In genomic region chr19:12796146-12797071, GRCh38 we compare ENCODE assay signal across 8 cellular contexts. TPM values are rescaled to one million over a fixed set of nuclear protein-coding genes. Genes with fewer than 3 reads are reported as not detected.
DNase-seq lines count a peak whose midpoint lies in the region; ATAC-seq, FAIRE-seq and TF ChIP-seq lines count a peak whose summit lies in the region.

No MANE protein-coding gene starts in this region.

- H3K27me3 ChIP-seq in GM23338 (ENCODE audit: insufficient read depth) = peaks cover 19% of the 10 kb centered on the region
- H3K27me3 ChIP-seq in HepG2 (ENCODE audit: control insufficient read depth in 1 of 2, insufficient read depth in 2 of 2, low read length in 2 of 2) = no peaks in the 10 kb centered on the region; a peak in 1 of 5 replicates

- H3K9ac ChIP-seq in HepG2 (ENCODE audit: insufficient read depth, low read depth, low read length) = peak overlapping the region; percentile 25

- TF ChIP-seq RAD21 in HepG2 (CRISPR knock-in tag; IDR thresholded peaks at IDR 0.05) = peak; percentile 96

- CTCF ChIA-PET in AG04449 (lab: Yijun Ruan, JAX) (interaction anchor here (0.6 to 18.0 kb wide), 36 partner anchors 8 to 237 kb away, joined by 3 to 1565 read pairs (median 5); partner anchors contain the start of genes BEST2, GET3, HOOK2 and RNASEH2A), HepG2 (lab: Yijun Ruan, JAX; ENCODE audit: low intra/inter-chr PET ratio, low total read pairs) (interaction anchor here (1.2 to 3.7 kb wide), 6 partner anchors 18 to 36 kb away, joined by 5 to 54 read pairs (median 10); partner anchors contain the start of gene HOOK2)
- CTCF ChIA-PET in activated CD4-positive, alpha-beta T cell treated with anti-CD3 and anti-CD28 coated beads for 36 hours (lab: Charles Lee) = interaction anchor here (0.6 to 15.0 kb wide), 29 partner anchors 9 to 376 kb away, joined by 3 to 451 read pairs (median 4); partner anchors contain the start of genes HOOK2, RNASEH2A and TNPO2

- in situ Hi-C loops in HepG2 (cut with HindIII; ENCODE audit: extremely low pct_ligation_motif_present, low pct_unique_long_range_greater_than_20kb) = no loop called here

- no peak overlapping the region for H3K27ac ChIP-seq in GM23338 (ENCODE audit: low read depth)
- H3K27ac ChIP-seq in coronary artery = peak overlapping the region; percentile 18 to 82
- no peak overlapping the region for H3K27ac ChIP-seq in HepG2 (ENCODE audit: extremely low read length, insufficient read depth, low read length)

- intact Hi-C loops in activated CD4-positive, alpha-beta T cell treated with anti-CD3 and anti-CD28 coated beads for 36 hours (cut with DNase I, micrococcal nuclease) = loop anchor here (1.0 to 10.0 kb wide), 5 partner anchors 19 to 1728 kb away; partner anchors contain the start of gene TECR (in 1 of the 2)
- intact Hi-C loops in HepG2 (cut with micrococcal nuclease; ENCODE audit: unreplicated experiment) = loop anchor here (1.0 kb wide), 2 partner anchors 18 to 36 kb away; no protein-coding TSS in a partner anchor

- H3K79me2 ChIP-seq in GM23338 (replicated peaks; ENCODE audit: insufficient read depth) (peaks cover 12% of the 10 kb centered on the region), HepG2 (ENCODE audit: insufficient read depth, low read length) (peaks cover 21% of the 10 kb centered on the region)

- H3K27ac Mint-ChIP-seq in GM23338 = peak overlapping the region; percentile 19; the same call in 1 of the 2 replicates
- peak overlapping the region; percentile 84 for H3K27ac Mint-ChIP-seq in activated CD4-positive, alpha-beta T cell treated with anti-CD3 and anti-CD28 coated beads for 36 hours

- H3K4me2 ChIP-seq in GM23338 (peak overlapping the region; percentile 42), HepG2 (ENCODE audit: low read depth, low read length) (peak overlapping the region; percentile 62)

- ATAC-seq in GM23338 = peak; percentile 30
- peak; percentile 14 for ATAC-seq in activated CD4-positive, alpha-beta T cell treated with anti-CD3 and anti-CD28 coated beads for 36 hours
- ATAC-seq in HepG2 = peak; percentile 28
- no peak for ATAC-seq in GM21723 (IDR thresholded peaks at IDR 0.05; ENCODE audit: unreplicated experiment)

- TF ChIP-seq POLR2A in HepG2 (IDR thresholded peaks at IDR 0.05; ENCODE audit: insufficient read depth in 1 of 2, low read depth in 2 of 2, low read length in 2 of 2) = 0 out of 4 replicates have a peak, but pooled peaks have one; percentile 22 to 48

- peak; percentile 92 for FAIRE-seq in HepG2 (lab: Jason Lieb, UNC)

- H4K20me1 ChIP-seq in GM23338 (replicated peaks; ENCODE audit: insufficient read depth) = no peaks in the 10 kb centered on the region
- H4K20me1 ChIP-seq in HepG2 (ENCODE audit: insufficient read depth, low read length) = peaks cover 5% of the 10 kb centered on the region; the same call in 1 of the 2 replicates

- H3K36me3 Mint-ChIP-seq in GM23338 (ENCODE audit: low read depth) = peaks cover 49% of the 10 kb centered on the region
- peaks cover 35% of the 10 kb centered on the region for H3K36me3 Mint-ChIP-seq in activated CD4-positive, alpha-beta T cell treated with anti-CD3 and anti-CD28 coated beads for 36 hours (ENCODE audit: low read depth)

- peaks cover 3% of the 10 kb centered on the region; the same call in 2 of the 3 replicates for H3K9me3 Mint-ChIP-seq in GM23338
- no peaks in the 10 kb centered on the region for H3K9me3 Mint-ChIP-seq in activated CD4-positive, alpha-beta T cell treated with anti-CD3 and anti-CD28 coated beads for 36 hours (ENCODE audit: low read depth)

- peaks cover 25% of the 10 kb centered on the region for H3K27me3 Mint-ChIP-seq in GM23338 (ENCODE audit: insufficient read depth, low read depth, poor library complexity)
- H3K27me3 Mint-ChIP-seq in activated CD4-positive, alpha-beta T cell treated with anti-CD3 and anti-CD28 coated beads for 36 hours = no peaks in the 10 kb centered on the region

- no peak for DNase-seq in AG04449 (ENCODE audit: low read depth, low spot score)
- DNase-seq in GM23338 (ENCODE audit: low spot score) = peak; percentile 96
- DNase-seq in NCI-H524 (lab: John Stamatoyannopoulos, UW) = peak; percentile 75 to 89
- peak; percentile 87 for DNase-seq in activated CD4-positive, alpha-beta T cell treated with anti-CD3 and anti-CD28 coated beads for 36 hours
- DNase-seq in coronary artery (ENCODE audit: low spot score) = peak; percentile 89
- DNase-seq in HepG2 (ENCODE audit: low spot score) = peak; percentile 68
- peak in 2 of 3 experiments; percentile 60 to 63 for DNase-seq in stimulated activated CD4-positive, alpha-beta T cell treated with anti-CD3 and anti-CD28 coated beads, TNF-alpha, amount 100 ng/mL, for 4 hours (ENCODE audit: low read depth in 3 of 3)

- H3K4me1 ChIP-seq in GM23338 (ENCODE audit: insufficient read depth) (peaks cover 26% of the 10 kb centered on the region), HepG2 (ENCODE audit: insufficient read depth, low read length) (peaks cover 38% of the 10 kb centered on the region)

- H3K4me3 ChIP-seq in AG04449 (ENCODE audit: low read depth, low read length) (no peak overlapping the region), GM23338 (peak overlapping the region; percentile 6; the same call in 1 of the 2 replicates), coronary artery (no peak overlapping the region), HepG2 (replicated peaks in 1 of 3; ENCODE audit: insufficient read depth in 1 of 3, low read depth in 2 of 3, low read length in 3 of 3) (peak overlapping the region in 1 of 3 experiments; percentile 24; a peak in 2 of 6 replicates)

- 11% methylated on average over 11 of the region's 18 CpGs for WGBS in HepG2 (ENCODE audit: low lambda C conversion rate)

- POLR2A ChIA-PET in AG04449 (lab: Yijun Ruan, JAX) (interaction anchor here (1.3 to 2.7 kb wide), 3 partner anchors 18 to 136 kb away, joined by 4 to 15 read pairs (median 11); no protein-coding TSS in a partner anchor), HepG2 (lab: Yijun Ruan, JAX) (interaction anchor here (0.8 to 2.4 kb wide), 6 partner anchors 14 to 73 kb away, joined by 3 to 21 read pairs (median 8); no protein-coding TSS in a partner anchor)
- POLR2A ChIA-PET in activated CD4-positive, alpha-beta T cell treated with anti-CD3 and anti-CD28 coated beads for 36 hours (lab: Charles Lee) = interaction anchor here (0.9 to 1.5 kb wide), 5 partner anchors 18 to 63 kb away, joined by 3 to 11 read pairs (median 5); no protein-coding TSS in a partner anchor

- TF ChIP-seq EP300 in HepG2 (IDR thresholded peaks at IDR 0.05; ENCODE audit: low read depth in 2 of 2, low read length in 2 of 2) = no peak
- no peak for TF ChIP-seq EP300 in HepG2 (CRISPR knock-in tag; IDR thresholded peaks at IDR 0.05; ENCODE audit: borderline replicate concordance)

- no TSS peak for BruUV-seq in HepG2 (replicated peaks; lab: Mats Ljungman, UMichigan)

- H3K36me3 ChIP-seq in GM23338 (ENCODE audit: insufficient read depth) (peaks cover 9% of the 10 kb centered on the region; the same call in 1 of the 2 replicates), HepG2 (replicated peaks in 1 of 2; ENCODE audit: control insufficient read depth in 1 of 2, insufficient read depth in 2 of 2, low read length in 2 of 2) (peaks cover 2 to 12% of the 10 kb centered on the region in 2 experiments; a peak in 4 of 5 replicates)

- no peak overlapping the region for H2AFZ ChIP-seq in GM23338
- H2AFZ ChIP-seq in HepG2 (ENCODE audit: low read length) = no peak overlapping the region

- peaks cover 21% of the 10 kb centered on the region for H3K4me1 Mint-ChIP-seq in GM23338
- peaks cover 35% of the 10 kb centered on the region for H3K4me1 Mint-ChIP-seq in activated CD4-positive, alpha-beta T cell treated with anti-CD3 and anti-CD28 coated beads for 36 hours

- TF ChIP-seq CTCF in AG04449 (IDR thresholded peaks at IDR 0.05; ENCODE audit: insufficient read depth, low read length, missing control alignments) = peak; percentile 92
- peak; percentile 88 to 100 for TF ChIP-seq CTCF in GM23338 (conservative IDR thresholded peaks at IDR 0.05; ENCODE audit: low read depth in 2 of 2)
- peak; percentile 80 for TF ChIP-seq CTCF in coronary artery (IDR thresholded peaks at IDR 0.05)
- TF ChIP-seq CTCF in HepG2 (CRISPR knock-in tag; IDR thresholded peaks at IDR 0.05) = peak; percentile 98

- H3F3A ChIP-seq in GM23338 (replicated peaks; ENCODE audit: low read depth) = peaks cover 24% of the 10 kb centered on the region

- H3K9me2 ChIP-seq in GM23338 (ENCODE audit: insufficient read depth) = no peaks in the 10 kb centered on the region

- H3K9me3 ChIP-seq in HepG2 (ENCODE audit: low read length) = no peaks in the 10 kb centered on the region

- H3K4me3 Mint-ChIP-seq in GM23338 = peak overlapping the region; percentile 11; the same call in 1 of the 3 replicates
- peak overlapping the region; percentile 63 for H3K4me3 Mint-ChIP-seq in activated CD4-positive, alpha-beta T cell treated with anti-CD3 and anti-CD28 coated beads for 36 hours

RNA-seq across cellular contexts. Expression of gene JUNB, which starts 5.1 kb away (rescaled TPM):
- 16.0 and 20.2 TPM in 2 replicates for total RNA-seq in GM23338 (2014; rRNA removed; shearing (Covaris generic))
- polyA plus RNA-seq in GM23338 (2016; fragmentation: Nextera tagmentation; extraction: Ambion mirVana) (7.7 and 7.8 TPM in 2 replicates), HepG2 (2011; rRNA removed) (8.2 and 15.9 TPM in 2 replicates)
- total RNA-seq in activated CD4-positive, alpha-beta T cell treated with anti-CD3 and anti-CD28 coated beads for 36 hours = 100 to 1,000 TPM; 375 to 412 TPM
- 4.9 and 7.7 TPM in 2 replicates for total RNA-seq in HepG2 (2016; rRNA removed; fragmentation: Illumina TruSeq; extraction: Trizol)
- 3.3 and 3.8 TPM in 2 replicates for total RNA-seq in HepG2 (2016; cell fraction: cytosol; rRNA removed; fragmentation: Illumina TruSeq; extraction: Trizol; ENCODE audit: low read depth)
- 3.8 and 7.5 TPM in 2 replicates for total RNA-seq in HepG2 (2016; cell fraction: insoluble cytoplasmic fraction; rRNA removed; fragmentation: Illumina TruSeq; extraction: Trizol)
- total RNA-seq in HepG2 (2016; cell fraction: membrane; rRNA removed; fragmentation: Illumina TruSeq; extraction: Trizol) = 6.6 TPM in 2 replicates
- 7.2 and 8.6 TPM in 2 replicates for total RNA-seq in HepG2 (2016; cell fraction: nucleus; rRNA removed; fragmentation: Illumina TruSeq; extraction: Trizol)
- polyA plus RNA-seq in HepG2 (2011; cell fraction: cytosol; rRNA removed) = 10.9 and 15.9 TPM in 2 replicates
- polyA plus RNA-seq in HepG2 (2011; cell fraction: nucleus; rRNA removed) = 19.5 and 30.3 TPM in 2 replicates
- 2.5 and 5.8 TPM in 2 replicates for polyA plus RNA-seq in HepG2 (2012)
- 2.6 and 2.8 TPM in 2 replicates for polyA plus RNA-seq in HepG2 (2016; cell fraction: cytosol; fragmentation: Illumina TruSeq; extraction: Trizol; ENCODE audit: low read depth)
- polyA plus RNA-seq in HepG2 (2016; cell fraction: insoluble cytoplasmic fraction; fragmentation: Illumina TruSeq; extraction: Trizol; ENCODE audit: low read depth) = 5.6 and 7.1 TPM in 2 replicates
- polyA plus RNA-seq in HepG2 (2016; cell fraction: membrane; fragmentation: Illumina TruSeq; extraction: Trizol; ENCODE audit: low read depth) = 3.6 and 3.7 TPM in 2 replicates
- polyA plus RNA-seq in HepG2 (2016; cell fraction: nucleus; fragmentation: Illumina TruSeq; extraction: Trizol; ENCODE audit: insufficient read depth, low read depth) = 15.5 and 16.4 TPM in 2 replicates
- polyA minus RNA-seq in HepG2 (2011; rRNA and poly(A)+ RNA removed; ENCODE audit: low replicate concordance) = 17.5 and 34.8 TPM in 2 replicates
- polyA minus RNA-seq in HepG2 (2011; cell fraction: cytosol; rRNA and poly(A)+ RNA removed) = 14.3 and 14.8 TPM in 2 replicates
- polyA minus RNA-seq in HepG2 (2011; cell fraction: nucleus; rRNA and poly(A)+ RNA removed) = 7.0 and 8.7 TPM in 2 replicates

RNA-seq across cellular contexts. Expression of gene PRDX2, which starts 5.2 kb away (rescaled TPM):
- 465 and 486 TPM in 2 replicates for total RNA-seq in GM23338 (2014; rRNA removed; shearing (Covaris generic))
- 314 and 346 TPM in 2 replicates for polyA plus RNA-seq in GM23338 (2016; fragmentation: Nextera tagmentation; extraction: Ambion mirVana)
- 100 to 1,000 TPM; 261 to 325 TPM for total RNA-seq in activated CD4-positive, alpha-beta T cell treated with anti-CD3 and anti-CD28 coated beads for 36 hours
- 381 and 425 TPM in 2 replicates for total RNA-seq in HepG2 (2016; rRNA removed; fragmentation: Illumina TruSeq; extraction: Trizol)
- total RNA-seq in HepG2 (2016; cell fraction: cytosol; rRNA removed; fragmentation: Illumina TruSeq; extraction: Trizol; ENCODE audit: low read depth) = 76.3 and 78.7 TPM in 2 replicates
- 372 and 392 TPM in 2 replicates for total RNA-seq in HepG2 (2016; cell fraction: insoluble cytoplasmic fraction; rRNA removed; fragmentation: Illumina TruSeq; extraction: Trizol)
- 80.0 and 92.1 TPM in 2 replicates for total RNA-seq in HepG2 (2016; cell fraction: membrane; rRNA removed; fragmentation: Illumina TruSeq; extraction: Trizol)
- total RNA-seq in HepG2 (2016; cell fraction: nucleus; rRNA removed; fragmentation: Illumina TruSeq; extraction: Trizol) = 155 and 156 TPM in 2 replicates
- 218 and 238 TPM in 2 replicates for polyA plus RNA-seq in HepG2 (2011; rRNA removed)
- 353 and 456 TPM in 2 replicates for polyA plus RNA-seq in HepG2 (2011; cell fraction: cytosol; rRNA removed)
- polyA plus RNA-seq in HepG2 (2011; cell fraction: nucleus; rRNA removed) = 218 and 223 TPM in 2 replicates
- 295 and 301 TPM in 2 replicates for polyA plus RNA-seq in HepG2 (2012)
- polyA plus RNA-seq in HepG2 (2016; cell fraction: cytosol; fragmentation: Illumina TruSeq; extraction: Trizol; ENCODE audit: low read depth) = 101 and 108 TPM in 2 replicates
- 447 and 526 TPM in 2 replicates for polyA plus RNA-seq in HepG2 (2016; cell fraction: insoluble cytoplasmic fraction; fragmentation: Illumina TruSeq; extraction: Trizol; ENCODE audit: low read depth)
- polyA plus RNA-seq in HepG2 (2016; cell fraction: membrane; fragmentation: Illumina TruSeq; extraction: Trizol; ENCODE audit: low read depth) = 92.7 and 94.2 TPM in 2 replicates
- 277 and 282 TPM in 2 replicates for polyA plus RNA-seq in HepG2 (2016; cell fraction: nucleus; fragmentation: Illumina TruSeq; extraction: Trizol; ENCODE audit: insufficient read depth, low read depth)
- polyA minus RNA-seq in HepG2 (2011; rRNA and poly(A)+ RNA removed; ENCODE audit: low replicate concordance) = 319 and 512 TPM in 2 replicates
- 147 and 189 TPM in 2 replicates for polyA minus RNA-seq in HepG2 (2011; cell fraction: cytosol; rRNA and poly(A)+ RNA removed)
- polyA minus RNA-seq in HepG2 (2011; cell fraction: nucleus; rRNA and poly(A)+ RNA removed) = 44.4 and 48.2 TPM in 2 replicates

RNA-seq across cellular contexts. Expression of gene THSD8, which starts 5.5 kb away (rescaled TPM):
- 0.38 TPM in 1 of 2 replicates, not detected in the other for total RNA-seq in GM23338 (2014; rRNA removed; shearing (Covaris generic))
- polyA plus RNA-seq in GM23338 (2016; fragmentation: Nextera tagmentation; extraction: Ambion mirVana) (38.5 and 42.2 TPM in 2 replicates), HepG2 (2011; rRNA removed) (4.8 and 5.2 TPM in 2 replicates)
- total RNA-seq in activated CD4-positive, alpha-beta T cell treated with anti-CD3 and anti-CD28 coated beads for 36 hours = 10 to 100 TPM; 31.0 to 48.2 TPM
- total RNA-seq in HepG2 (2016; rRNA removed; fragmentation: Illumina TruSeq; extraction: Trizol) = 14.9 and 23.5 TPM in 2 replicates
- not detected in 2 replicates for total RNA-seq in HepG2 (2016; cell fraction: cytosol; rRNA removed; fragmentation: Illumina TruSeq; extraction: Trizol; ENCODE audit: low read depth)
- total RNA-seq in HepG2 (2016; cell fraction: insoluble cytoplasmic fraction; rRNA removed; fragmentation: Illumina TruSeq; extraction: Trizol) = 11.9 and 20.6 TPM in 2 replicates
- total RNA-seq in HepG2 (2016; cell fraction: membrane; rRNA removed; fragmentation: Illumina TruSeq; extraction: Trizol) = 2.6 and 4.1 TPM in 2 replicates
- total RNA-seq in HepG2 (2016; cell fraction: nucleus; rRNA removed; fragmentation: Illumina TruSeq; extraction: Trizol) = 1.9 and 3.1 TPM in 2 replicates
- 1.3 TPM in 1 of 2 replicates, not detected in the other for polyA plus RNA-seq in HepG2 (2011; cell fraction: cytosol; rRNA removed)
- polyA plus RNA-seq in HepG2 (2011; cell fraction: nucleus; rRNA removed) = not detected in 2 replicates
- polyA plus RNA-seq in HepG2 (2012) = 2.7 and 6.2 TPM in 2 replicates
- 2.4 and 2.9 TPM in 2 replicates for polyA plus RNA-seq in HepG2 (2016; cell fraction: cytosol; fragmentation: Illumina TruSeq; extraction: Trizol; ENCODE audit: low read depth)
- polyA plus RNA-seq in HepG2 (2016; cell fraction: insoluble cytoplasmic fraction; fragmentation: Illumina TruSeq; extraction: Trizol; ENCODE audit: low read depth) = 29.9 and 31.8 TPM in 2 replicates
- polyA plus RNA-seq in HepG2 (2016; cell fraction: membrane; fragmentation: Illumina TruSeq; extraction: Trizol; ENCODE audit: low read depth) = 4.8 and 5.8 TPM in 2 replicates
- 4.4 and 8.0 TPM in 2 replicates for polyA plus RNA-seq in HepG2 (2016; cell fraction: nucleus; fragmentation: Illumina TruSeq; extraction: Trizol; ENCODE audit: insufficient read depth, low read depth)
- polyA minus RNA-seq in HepG2 (2011; rRNA and poly(A)+ RNA removed; ENCODE audit: low replicate concordance) = 1.1 and 55.0 TPM in 2 replicates
- not detected in 2 replicates for polyA minus RNA-seq in HepG2 (2011; cell fraction: cytosol; rRNA and poly(A)+ RNA removed)
- not detected in 2 replicates for polyA minus RNA-seq in HepG2 (2011; cell fraction: nucleus; rRNA and poly(A)+ RNA removed)

RNA-seq across cellular contexts. Expression of gene RNASEH2A, which starts 10.0 kb away (rescaled TPM):
- total RNA-seq in GM23338 (2014; rRNA removed; shearing (Covaris generic)) = 62.6 and 68.2 TPM in 2 replicates
- polyA plus RNA-seq in GM23338 (2016; fragmentation: Nextera tagmentation; extraction: Ambion mirVana) = 39.4 and 40.5 TPM in 2 replicates
- total RNA-seq in activated CD4-positive, alpha-beta T cell treated with anti-CD3 and anti-CD28 coated beads for 36 hours = 10 to 100 TPM; 27.0 to 51.1 TPM
- 35.8 and 44.0 TPM in 2 replicates for total RNA-seq in HepG2 (2016; rRNA removed; fragmentation: Illumina TruSeq; extraction: Trizol)
- total RNA-seq in HepG2 (2016; cell fraction: cytosol; rRNA removed; fragmentation: Illumina TruSeq; extraction: Trizol; ENCODE audit: low read depth) = 9.6 and 10.1 TPM in 2 replicates
- total RNA-seq in HepG2 (2016; cell fraction: insoluble cytoplasmic fraction; rRNA removed; fragmentation: Illumina TruSeq; extraction: Trizol) = 42.1 and 45.3 TPM in 2 replicates
- total RNA-seq in HepG2 (2016; cell fraction: membrane; rRNA removed; fragmentation: Illumina TruSeq; extraction: Trizol) = 6.9 and 12.1 TPM in 2 replicates
- 16.9 and 20.6 TPM in 2 replicates for total RNA-seq in HepG2 (2016; cell fraction: nucleus; rRNA removed; fragmentation: Illumina TruSeq; extraction: Trizol)
- 18.4 and 25.1 TPM in 2 replicates for polyA plus RNA-seq in HepG2 (2011; rRNA removed)
- 29.0 and 49.3 TPM in 2 replicates for polyA plus RNA-seq in HepG2 (2011; cell fraction: cytosol; rRNA removed)
- polyA plus RNA-seq in HepG2 (2011; cell fraction: nucleus; rRNA removed) = 16.5 and 17.7 TPM in 2 replicates
- 14.7 and 18.3 TPM in 2 replicates for polyA plus RNA-seq in HepG2 (2012)
- polyA plus RNA-seq in HepG2 (2016; cell fraction: cytosol; fragmentation: Illumina TruSeq; extraction: Trizol; ENCODE audit: low read depth) = 11.8 and 12.6 TPM in 2 replicates
- polyA plus RNA-seq in HepG2 (2016; cell fraction: insoluble cytoplasmic fraction; fragmentation: Illumina TruSeq; extraction: Trizol; ENCODE audit: low read depth) = 51.0 and 52.7 TPM in 2 replicates
- polyA plus RNA-seq in HepG2 (2016; cell fraction: membrane; fragmentation: Illumina TruSeq; extraction: Trizol; ENCODE audit: low read depth) = 9.0 and 9.3 TPM in 2 replicates
- 31.7 and 33.2 TPM in 2 replicates for polyA plus RNA-seq in HepG2 (2016; cell fraction: nucleus; fragmentation: Illumina TruSeq; extraction: Trizol; ENCODE audit: insufficient read depth, low read depth)
- 44.4 and 185 TPM in 2 replicates for polyA minus RNA-seq in HepG2 (2011; rRNA and poly(A)+ RNA removed; ENCODE audit: low replicate concordance)
- polyA minus RNA-seq in HepG2 (2011; cell fraction: cytosol; rRNA and poly(A)+ RNA removed) = 18.6 and 30.1 TPM in 2 replicates
- polyA minus RNA-seq in HepG2 (2011; cell fraction: nucleus; rRNA and poly(A)+ RNA removed) = 8.7 and 11.3 TPM in 2 replicates

RNA-seq across cellular contexts. Expression of gene HOOK2, which starts 21.1 kb away (rescaled TPM):
- total RNA-seq in GM23338 (2014; rRNA removed; shearing (Covaris generic)) = 85.3 and 86.4 TPM in 2 replicates
- 46.9 and 56.9 TPM in 2 replicates for polyA plus RNA-seq in GM23338 (2016; fragmentation: Nextera tagmentation; extraction: Ambion mirVana)
- 10 to 100 TPM; 20.4 to 20.9 TPM for total RNA-seq in activated CD4-positive, alpha-beta T cell treated with anti-CD3 and anti-CD28 coated beads for 36 hours
- total RNA-seq in HepG2 (2016; rRNA removed; fragmentation: Illumina TruSeq; extraction: Trizol) = 7.3 and 12.9 TPM in 2 replicates
- 3.3 and 3.6 TPM in 2 replicates for total RNA-seq in HepG2 (2016; cell fraction: cytosol; rRNA removed; fragmentation: Illumina TruSeq; extraction: Trizol; ENCODE audit: low read depth)
- total RNA-seq in HepG2 (2016; cell fraction: insoluble cytoplasmic fraction; rRNA removed; fragmentation: Illumina TruSeq; extraction: Trizol) = 6.4 and 13.9 TPM in 2 replicates
- total RNA-seq in HepG2 (2016; cell fraction: membrane; rRNA removed; fragmentation: Illumina TruSeq; extraction: Trizol) = 2.8 and 3.5 TPM in 2 replicates
- total RNA-seq in HepG2 (2016; cell fraction: nucleus; rRNA removed; fragmentation: Illumina TruSeq; extraction: Trizol) = 11.6 and 14.2 TPM in 2 replicates
- polyA plus RNA-seq in HepG2 (2011; rRNA removed) = 9.2 and 11.1 TPM in 2 replicates
- 4.3 and 4.7 TPM in 2 replicates for polyA plus RNA-seq in HepG2 (2011; cell fraction: cytosol; rRNA removed)
- 77.7 and 77.9 TPM in 2 replicates for polyA plus RNA-seq in HepG2 (2011; cell fraction: nucleus; rRNA removed)
- 15.8 and 16.0 TPM in 2 replicates for polyA plus RNA-seq in HepG2 (2012)
- polyA plus RNA-seq in HepG2 (2016; cell fraction: cytosol; fragmentation: Illumina TruSeq; extraction: Trizol; ENCODE audit: low read depth) = 0.83 and 0.93 TPM in 2 replicates
- polyA plus RNA-seq in HepG2 (2016; cell fraction: insoluble cytoplasmic fraction; fragmentation: Illumina TruSeq; extraction: Trizol; ENCODE audit: low read depth) = 5.4 and 6.8 TPM in 2 replicates
- polyA plus RNA-seq in HepG2 (2016; cell fraction: membrane; fragmentation: Illumina TruSeq; extraction: Trizol; ENCODE audit: low read depth) = 1.6 and 1.7 TPM in 2 replicates
- polyA plus RNA-seq in HepG2 (2016; cell fraction: nucleus; fragmentation: Illumina TruSeq; extraction: Trizol; ENCODE audit: insufficient read depth, low read depth) = 55.0 and 69.3 TPM in 2 replicates
- polyA minus RNA-seq in HepG2 (2011; rRNA and poly(A)+ RNA removed; ENCODE audit: low replicate concordance) = 6.5 and 15.0 TPM in 2 replicates
- 3.4 and 5.3 TPM in 2 replicates for polyA minus RNA-seq in HepG2 (2011; cell fraction: cytosol; rRNA and poly(A)+ RNA removed)
- 13.1 and 15.0 TPM in 2 replicates for polyA minus RNA-seq in HepG2 (2011; cell fraction: nucleus; rRNA and poly(A)+ RNA removed)

Comparison
In these comparisons a context has a peak if more than half of its experiments do, and no peak if none do; other contexts are left out.
1. H3K27ac ChIP-seq: peak in coronary artery (2 of 2); none in GM23338 (single experiment) and HepG2 (single experiment).
2. RNA of gene JUNB, which starts 5.1 kb away (total RNA-seq): 375 to 412 TPM in activated CD4-positive, alpha-beta T cell treated with anti-CD3 and anti-CD28 coated beads for 36 hours; 16.0 to 20.2 TPM in GM23338 and 3.3 to 8.6 TPM in HepG2; every median in the first group is over 10 times any median in the second.
3. Peak in every context shown above with its lines, with median percentiles within 50 percentile points of each other: CTCF ChIP-seq.